In genomic region chr19:45009625-45010255, GRCh38 we compare ENCODE assay signal across 25 cellular contexts. TPM values are rescaled to one million over a fixed set of nuclear protein-coding genes. Genes with fewer than 3 reads are reported as not detected.
DNase-seq lines count a peak whose midpoint lies in the region; ATAC-seq, FAIRE-seq and TF ChIP-seq lines count a peak whose summit lies in the region.
"Had no signal": no experiment of that assay in that cellular context is flagged by ENCODE, and none has a peak within 500 bp of the region (broad histone marks: within the 10 kb centered on the region; RNA-seq: fewer than 3 reads in every experiment).

No MANE protein-coding gene starts in this region.

- peak overlapping the region; percentile 56 for H3K27ac Mint-ChIP-seq in activated naive CD8-positive, alpha-beta T cell treated with anti-CD3 and anti-CD28 coated beads for 36 hours
- H3K27ac Mint-ChIP-seq in activated naive CD8-positive, alpha-beta T cell treated with anti-CD3 and anti-CD28 coated beads, Interleukin-2, amount 50 U/mL, for 24 hours = no peak overlapping the region
- peak overlapping the region; percentile 56 for H3K27ac Mint-ChIP-seq in stimulated activated effector memory CD8-positive, alpha-beta T cell treated with anti-CD3 and anti-CD28 coated beads, Interleukin-12 subunit alpha, Interleukin-12 subunit beta, amount 100 ng/mL, for 72 hours
- H3K27ac Mint-ChIP-seq: CD8-positive, alpha-beta T cell had no signal

- H3K27me3 ChIP-seq in GM12878 (replicated peaks in 1 of 2; ENCODE audit: control insufficient read depth in 2 of 2, insufficient read depth in 2 of 2, low read length in 1 of 2) (no peaks in the 10 kb centered on the region), left ventricle myocardium inferior (ENCODE audit: low read depth) (no peaks in the 10 kb centered on the region)
- H3K27me3 ChIP-seq: sigmoid colon had no signal

- intact Hi-C loops in GM12878 (cut with micrococcal nuclease; ENCODE audit: unreplicated experiment) (loop anchor here (10.0 kb wide), 1 partner anchor 175 kb away; no protein-coding TSS in a partner anchor), left ventricle myocardium inferior (cut with micrococcal nuclease) (no loop called here)

- peaks cover 2% of the 10 kb centered on the region for H3K4me1 Mint-ChIP-seq in activated naive CD8-positive, alpha-beta T cell treated with anti-CD3 and anti-CD28 coated beads for 36 hours
- no peaks in the 10 kb centered on the region for H3K4me1 Mint-ChIP-seq in activated naive CD8-positive, alpha-beta T cell treated with anti-CD3 and anti-CD28 coated beads, Interleukin-2, amount 50 U/mL, for 24 hours
- H3K4me1 Mint-ChIP-seq in stimulated activated effector memory CD8-positive, alpha-beta T cell treated with anti-CD3 and anti-CD28 coated beads, Interleukin-12 subunit alpha, Interleukin-12 subunit beta, amount 100 ng/mL, for 72 hours = peaks cover 22% of the 10 kb centered on the region

- no peak overlapping the region for H3K4me2 ChIP-seq in GM12878 (ENCODE audit: control insufficient read depth, insufficient read depth)
- H3K4me2 ChIP-seq: KMS-11 had no signal

- FAIRE-seq in GM12878 (lab: Jason Lieb, UNC) = no peak

- no peak for DNase-seq in activated naive CD8-positive, alpha-beta T cell treated with anti-CD3 and anti-CD28 coated beads for 36 hours
- no peak for DNase-seq in activated naive CD8-positive, alpha-beta T cell treated with anti-CD3 and anti-CD28 coated beads, Interleukin-2, amount 50 U/mL, for 24 hours
- DNase-seq in GM12878 (ENCODE audit: low read depth, low spot score) (no peak), dedifferentiated amniotic fluid mesenchymal stem cell (ENCODE audit: extremely low spot score) (no peak), OCI-M1 (lab: John Stamatoyannopoulos, UW) (no peak), left ventricle myocardium inferior (no peak)
- no peak for DNase-seq in stimulated activated effector memory CD8-positive, alpha-beta T cell treated with anti-CD3 and anti-CD28 coated beads, Interleukin-12 subunit alpha, Interleukin-12 subunit beta, amount 100 ng/mL, for 72 hours (ENCODE audit: low spot score in 2 of 2)
- DNase-seq: activated T-cell treated with anti-CD3 and anti-CD28 coated beads, Interleukin-2, amount 50 U/mL, for 1 hour; aorta; caudate nucleus; dermis blood vessel endothelial cell; GDM1; head of caudate nucleus; lower lobe of right lung; mucosa of descending colon; NCI-H187; NCI-H526 treated with DMSO at 0.1 percent for 48 hours; sigmoid colon; T-helper 2 cell had no signal

- ATAC-seq in activated naive CD8-positive, alpha-beta T cell treated with anti-CD3 and anti-CD28 coated beads, Interleukin-2, amount 50 U/mL, for 24 hours = no peak
- ATAC-seq in GM12878 = no peak
- no peak for ATAC-seq in stimulated activated effector memory CD8-positive, alpha-beta T cell treated with anti-CD3 and anti-CD28 coated beads, Interleukin-12 subunit alpha, Interleukin-12 subunit beta, amount 100 ng/mL, for 72 hours
- ATAC-seq: CD8-positive, alpha-beta T cell; mucosa of descending colon had no signal

- BruUV-seq in GM12878 (replicated peaks; lab: Mats Ljungman, UMichigan) = no TSS peak

- TF ChIP-seq RAD21 in GM12878 (IDR thresholded peaks at IDR 0.05; ENCODE audit: insufficient read depth, low read depth, low read length) = no peak

- no peak overlapping the region for H3K4me3 Mint-ChIP-seq in activated naive CD8-positive, alpha-beta T cell treated with anti-CD3 and anti-CD28 coated beads for 36 hours
- no peak overlapping the region for H3K4me3 Mint-ChIP-seq in activated naive CD8-positive, alpha-beta T cell treated with anti-CD3 and anti-CD28 coated beads, Interleukin-2, amount 50 U/mL, for 24 hours
- no peak overlapping the region for H3K4me3 Mint-ChIP-seq in stimulated activated effector memory CD8-positive, alpha-beta T cell treated with anti-CD3 and anti-CD28 coated beads, Interleukin-12 subunit alpha, Interleukin-12 subunit beta, amount 100 ng/mL, for 72 hours
- H3K4me3 Mint-ChIP-seq: CD8-positive, alpha-beta T cell; type B pancreatic cell had no signal

- H3K36me3 Mint-ChIP-seq in activated naive CD8-positive, alpha-beta T cell treated with anti-CD3 and anti-CD28 coated beads for 36 hours = peaks cover 19% of the 10 kb centered on the region
- peaks cover 28% of the 10 kb centered on the region for H3K36me3 Mint-ChIP-seq in activated naive CD8-positive, alpha-beta T cell treated with anti-CD3 and anti-CD28 coated beads, Interleukin-2, amount 50 U/mL, for 24 hours (ENCODE audit: low read depth)
- H3K36me3 Mint-ChIP-seq in stimulated activated effector memory CD8-positive, alpha-beta T cell treated with anti-CD3 and anti-CD28 coated beads, Interleukin-12 subunit alpha, Interleukin-12 subunit beta, amount 100 ng/mL, for 72 hours = peaks cover 99% of the 10 kb centered on the region
- H3K36me3 Mint-ChIP-seq: type B pancreatic cell had no signal

- RAD21 ChIA-PET in GM12878 (lab: Charles Lee; ENCODE audit: unreplicated experiment) = interaction anchor here (0.5 to 1.1 kb wide), 2 partner anchors 8 to 21 kb away, joined by 3 read pairs; no protein-coding TSS in a partner anchor

- H3K9ac ChIP-seq in GM12878 (ENCODE audit: control insufficient read depth, insufficient read depth, low read length) = no peak overlapping the region
- H3K9ac ChIP-seq: KMS-11 had no signal

- TF ChIP-seq POLR2A in GM12878 (IDR thresholded peaks at IDR 0.05; ENCODE audit: low read depth, low read length) = no peak

- H3K79me2 ChIP-seq in GM12878 (ENCODE audit: control insufficient read depth, insufficient read depth, low read length) = no peaks in the 10 kb centered on the region; the same call in 1 of the 2 replicates

- SMC1A ChIA-PET in GM12878 (lab: Charles Lee; ENCODE audit: uncharacterized antibody, unreplicated experiment) = no interaction called here

- H4K20me1 ChIP-seq in GM12878 (ENCODE audit: control insufficient read depth, insufficient read depth) = no peaks in the 10 kb centered on the region

- H3K27ac ChIP-seq in HEK293 (ENCODE audit: extremely low read depth, low read depth, low read length) (no peak overlapping the region), GM12878 (ENCODE audit: control insufficient read depth, insufficient read depth) (no peak overlapping the region), left ventricle myocardium inferior (replicated peaks) (no peak overlapping the region)
- H3K27ac ChIP-seq: epithelial cell of prostate, lower lobe of right lung, prostate gland, sigmoid colon had no signal

- WGBS in GM12878 (ENCODE audit: insufficient coverage, insufficient replicate concordance, low lambda C conversion rate, missing lambda C conversion rate) = 81% methylated on average over 9 of the region's 9 CpGs

- in situ Hi-C loops in GM12878 (cut with MboI) = no loop called here

- no peak for TF ChIP-seq EP300 in GM12878 (IDR thresholded peaks at IDR 0.05; ENCODE audit: borderline replicate concordance in 1 of 2, control insufficient read depth in 1 of 2, low read depth in 2 of 2, low read length in 2 of 2)

- POLR2A ChIA-PET in HEK293 (lab: Yijun Ruan, JAX) = interaction anchor here (0.6 to 1.2 kb wide), 5 partner anchors 8 to 174 kb away, joined by 3 to 7 read pairs (median 3); partner anchors contain the start of gene CLASRP
- POLR2A ChIA-PET in GM12878 (lab: Charles Lee) = no interaction called here

- no peaks in the 10 kb centered on the region for H3K27me3 Mint-ChIP-seq in activated naive CD8-positive, alpha-beta T cell treated with anti-CD3 and anti-CD28 coated beads for 36 hours
- no peaks in the 10 kb centered on the region for H3K27me3 Mint-ChIP-seq in activated naive CD8-positive, alpha-beta T cell treated with anti-CD3 and anti-CD28 coated beads, Interleukin-2, amount 50 U/mL, for 24 hours
- H3K27me3 Mint-ChIP-seq: type B pancreatic cell had no signal

- H3K4me1 ChIP-seq in HEK293 (ENCODE audit: control insufficient read depth, insufficient read depth, low read length) (no peaks in the 10 kb centered on the region), GM12878 (ENCODE audit: control insufficient read depth, insufficient read depth, low read length) (peaks cover 3% of the 10 kb centered on the region; the same call in 1 of the 2 replicates), left ventricle myocardium inferior (no peaks in the 10 kb centered on the region)
- H3K4me1 ChIP-seq: lower lobe of right lung, prostate gland, sigmoid colon had no signal

- H3K4me3 ChIP-seq in HEK293 (ENCODE audit: low read depth, low read length) (no peak overlapping the region), GM12878 (no peak overlapping the region), left ventricle myocardium inferior (no peak overlapping the region)
- H3K4me3 ChIP-seq: lower lobe of right lung, mucosa of descending colon, prostate gland, sigmoid colon had no signal

- TF ChIP-seq CTCF in HEK293 (tag by site-specific recombination; IDR thresholded peaks at IDR 0.05) (no peak), GM12878 (IDR thresholded peaks at IDR 0.05 in 2 of 3, conservative IDR thresholded peaks at IDR 0.05 in 1 of 3; ENCODE audit: control insufficient read depth in 2 of 3, extremely low read depth in 1 of 3, insufficient read depth in 1 of 3, low read depth in 3 of 3, low read length in 3 of 3) (no peak), left ventricle myocardium inferior (IDR thresholded peaks at IDR 0.05; ENCODE audit: borderline replicate concordance) (no peak)

- no peaks in the 10 kb centered on the region for H3K9me3 ChIP-seq in HEK293 (ENCODE audit: control insufficient read depth, insufficient read depth, low read depth, low read length)
- no peaks in the 10 kb centered on the region for H3K9me3 ChIP-seq in GM12878 (replicated peaks; ENCODE audit: control insufficient read depth, insufficient read depth, low read length)
- no peaks in the 10 kb centered on the region for H3K9me3 ChIP-seq in left ventricle myocardium inferior (replicated peaks)
- H3K9me3 ChIP-seq: lower lobe of right lung, mucosa of descending colon, prostate gland, sigmoid colon had no signal

- no peak overlapping the region for H2AFZ ChIP-seq in GM12878 (ENCODE audit: control insufficient read depth, low read depth, low read length)

- CTCF ChIA-PET in HEK293 (lab: Yijun Ruan, JAX) = no interaction called here
- CTCF ChIA-PET in GM12878 (lab: Yijun Ruan, JAX) = interaction anchor here (0.6 kb wide), 1 partner anchor 92 kb away, joined by 3 read pairs; no protein-coding TSS in a partner anchor

- H3K9me3 Mint-ChIP-seq in activated naive CD8-positive, alpha-beta T cell treated with anti-CD3 and anti-CD28 coated beads for 36 hours = no peaks in the 10 kb centered on the region
- no peaks in the 10 kb centered on the region for H3K9me3 Mint-ChIP-seq in activated naive CD8-positive, alpha-beta T cell treated with anti-CD3 and anti-CD28 coated beads, Interleukin-2, amount 50 U/mL, for 24 hours
- no peaks in the 10 kb centered on the region for H3K9me3 Mint-ChIP-seq in stimulated activated effector memory CD8-positive, alpha-beta T cell treated with anti-CD3 and anti-CD28 coated beads, Interleukin-12 subunit alpha, Interleukin-12 subunit beta, amount 100 ng/mL, for 72 hours
- H3K9me3 Mint-ChIP-seq: CD8-positive, alpha-beta T cell; type B pancreatic cell had no signal

- no peaks in the 10 kb centered on the region for H3K36me3 ChIP-seq in HEK293 (ENCODE audit: control insufficient read depth in 2 of 2, insufficient read depth in 1 of 2, low read length in 2 of 2)
- H3K36me3 ChIP-seq in GM12878 (ENCODE audit: control insufficient read depth in 2 of 2, insufficient read depth in 2 of 2, low read length in 1 of 2) = peaks cover 0 to 16% of the 10 kb centered on the region in 2 experiments
- peaks cover 37% of the 10 kb centered on the region for H3K36me3 ChIP-seq in left ventricle myocardium inferior
- H3K36me3 ChIP-seq: prostate gland had no signal

RNA-seq across cellular contexts. Expression of gene RELB, which starts 8.5 kb away (rescaled TPM):
- total RNA-seq in activated naive CD8-positive, alpha-beta T cell treated with anti-CD3 and anti-CD28 coated beads for 36 hours = 10 to 100 TPM; 45.5 to 45.8 TPM
- 26.2 and 27.0 TPM in 2 replicates for total RNA-seq in GM12878 (2013; cell fraction: nucleolus; rRNA removed)
- 14.6 and 22.8 TPM in 2 replicates for total RNA-seq in GM12878 (2014; rRNA removed)
- 8.4 and 9.1 TPM in 2 replicates for total RNA-seq in GM12878 (2014; rRNA removed; fragmentation: Illumina TruSeq; extraction: Trizol)
- 43.4 and 43.8 TPM in 2 replicates for total RNA-seq in GM12878 (2021)
- polyA plus RNA-seq in GM12878 (2011; ENCODE audit: low read depth) = 7.3 TPM
- 9.9 and 20.6 TPM in 2 replicates for polyA plus RNA-seq in GM12878 (2011; rRNA removed)
- polyA plus RNA-seq in GM12878 (2011; cell fraction: cytosol; rRNA removed) = 34.4 and 43.0 TPM in 2 replicates
- 42.0 and 52.3 TPM in 2 replicates for polyA plus RNA-seq in GM12878 (2011; cell fraction: nucleus; rRNA removed)
- 27.3 and 32.8 TPM in 2 replicates for polyA plus RNA-seq in GM12878 (2012)
- 3.6 and 5.6 TPM in 2 replicates for polyA plus RNA-seq in GM12878 (2014; fragmentation: Illumina TruSeq; extraction: Trizol)
- 1 to 10 TPM in 1 of 2 experiments, under 1 TPM in 1; 0.66 to 3.2 TPM for polyA plus RNA-seq in GM12878 (2014; fragmentation: Nextera tagmentation; extraction: Ambion mirVana)
- 27.9 and 38.9 TPM in 2 replicates for polyA plus RNA-seq in GM12878 (2014; rRNA removed)
- polyA plus RNA-seq in GM12878 (2016; fragmentation: Nextera tagmentation; extraction: Ambion mirVana) = 10 to 100 TPM; 11.1 to 14.5 TPM
- polyA minus RNA-seq in GM12878 (2011; rRNA and poly(A)+ RNA removed) = 27.9 and 45.2 TPM in 2 replicates
- 30.0 and 34.2 TPM in 2 replicates for polyA minus RNA-seq in GM12878 (2011; cell fraction: cytosol; rRNA and poly(A)+ RNA removed)
- polyA minus RNA-seq in GM12878 (2011; cell fraction: nucleus; rRNA and poly(A)+ RNA removed) = 9.7 and 20.9 TPM in 2 replicates
- 4.0 TPM for total RNA-seq in left ventricle myocardium inferior

RNA-seq across cellular contexts. Expression of gene CLASRP, which starts 29.1 kb away (rescaled TPM):
- total RNA-seq in activated naive CD8-positive, alpha-beta T cell treated with anti-CD3 and anti-CD28 coated beads for 36 hours = 10 to 100 TPM; 89.9 to 94.2 TPM
- total RNA-seq in GM12878 (2013; cell fraction: nucleolus; rRNA removed) = 116 and 141 TPM in 2 replicates
- total RNA-seq in GM12878 (2014; rRNA removed) = 28.5 and 28.9 TPM in 2 replicates
- 31.9 and 33.6 TPM in 2 replicates for total RNA-seq in GM12878 (2014; rRNA removed; fragmentation: Illumina TruSeq; extraction: Trizol)
- total RNA-seq in GM12878 (2021) = 66.7 and 75.8 TPM in 2 replicates
- 32.0 TPM for polyA plus RNA-seq in GM12878 (2011; ENCODE audit: low read depth)
- 24.6 and 40.4 TPM in 2 replicates for polyA plus RNA-seq in GM12878 (2011; rRNA removed)
- 19.2 and 19.5 TPM in 2 replicates for polyA plus RNA-seq in GM12878 (2011; cell fraction: cytosol; rRNA removed)
- polyA plus RNA-seq in GM12878 (2011; cell fraction: nucleus; rRNA removed) = 208 and 258 TPM in 2 replicates
- polyA plus RNA-seq in GM12878 (2012) = 58.3 and 93.7 TPM in 2 replicates
- 20.2 and 37.2 TPM in 2 replicates for polyA plus RNA-seq in GM12878 (2014; fragmentation: Illumina TruSeq; extraction: Trizol)
- 1 to 10 TPM in 1 of 2 experiments, under 1 TPM in 1; 0.68 to 2.3 TPM for polyA plus RNA-seq in GM12878 (2014; fragmentation: Nextera tagmentation; extraction: Ambion mirVana)
- polyA plus RNA-seq in GM12878 (2014; rRNA removed) = 62.5 and 80.2 TPM in 2 replicates
- polyA plus RNA-seq in GM12878 (2016; fragmentation: Nextera tagmentation; extraction: Ambion mirVana) = 10 to 100 TPM; 18.5 to 23.6 TPM
- 23.8 and 26.4 TPM in 2 replicates for polyA minus RNA-seq in GM12878 (2011; rRNA and poly(A)+ RNA removed)
- 7.9 and 9.6 TPM in 2 replicates for polyA minus RNA-seq in GM12878 (2011; cell fraction: cytosol; rRNA and poly(A)+ RNA removed)
- polyA minus RNA-seq in GM12878 (2011; cell fraction: nucleus; rRNA and poly(A)+ RNA removed) = 20.9 and 53.9 TPM in 2 replicates
- 31.3 TPM for total RNA-seq in left ventricle myocardium inferior

RNA-seq across cellular contexts. Expression of gene CLPTM1, which starts 54.6 kb away (rescaled TPM):
- 10 to 100 TPM; 54.2 to 57.2 TPM for total RNA-seq in activated naive CD8-positive, alpha-beta T cell treated with anti-CD3 and anti-CD28 coated beads for 36 hours
- 48.2 and 53.9 TPM in 2 replicates for total RNA-seq in GM12878 (2013; cell fraction: nucleolus; rRNA removed)
- total RNA-seq in GM12878 (2014; rRNA removed) (22.5 and 34.3 TPM in 2 replicates), GM12878 (2014; rRNA removed; fragmentation: Illumina TruSeq; extraction: Trizol) (10.5 and 14.4 TPM in 2 replicates), GM12878 (2021) (70.6 and 72.6 TPM in 2 replicates), left ventricle myocardium inferior (89.3 TPM)
- polyA plus RNA-seq in GM12878 (2011; ENCODE audit: low read depth) = 19.8 TPM
- polyA plus RNA-seq in GM12878 (2011; rRNA removed) (13.3 and 33.1 TPM in 2 replicates), GM12878 (2014; fragmentation: Illumina TruSeq; extraction: Trizol) (28.5 and 51.2 TPM in 2 replicates), GM12878 (2014; fragmentation: Nextera tagmentation; extraction: Ambion mirVana) (1 to 10 TPM in 1 of 2 experiments, under 1 TPM in 1; 0.42 to 2.3 TPM), GM12878 (2014; rRNA removed) (36.2 and 43.4 TPM in 2 replicates), GM12878 (2016; fragmentation: Nextera tagmentation; extraction: Ambion mirVana) (10 to 100 TPM; 56.6 to 60.9 TPM)
- 49.1 and 49.9 TPM in 2 replicates for polyA plus RNA-seq in GM12878 (2011; cell fraction: cytosol; rRNA removed)
- 120 and 136 TPM in 2 replicates for polyA plus RNA-seq in GM12878 (2011; cell fraction: nucleus; rRNA removed)
- polyA plus RNA-seq in GM12878 (2012) = 37.1 and 39.2 TPM in 2 replicates
- 45.1 and 46.5 TPM in 2 replicates for polyA minus RNA-seq in GM12878 (2011; rRNA and poly(A)+ RNA removed)
- polyA minus RNA-seq in GM12878 (2011; cell fraction: cytosol; rRNA and poly(A)+ RNA removed) = 22.6 and 31.4 TPM in 2 replicates
- 23.0 and 39.7 TPM in 2 replicates for polyA minus RNA-seq in GM12878 (2011; cell fraction: nucleus; rRNA and poly(A)+ RNA removed)
